In genomic region chr7:29285451-29285807, GRCh38 we compare ENCODE assay signal across 8 cellular contexts.
DNase-seq lines count a peak whose midpoint lies in the region; ATAC-seq and TF ChIP-seq lines count a peak whose summit lies in the region.

No MANE protein-coding gene starts in this region.

- 15 to 40% (median 29%) methylated on average over 4 of the region's 4 CpGs for WGBS in spleen, 5 donors

- peaks cover 42% of the 10 kb centered on the region for H3K27me3 Mint-ChIP-seq in activated CD4-positive, alpha-beta T cell treated with anti-CD3 and anti-CD28 coated beads, Interleukin-2, amount 10 ng/mL, durations not matched to agents 7 days and 5 days
- H3K27me3 Mint-ChIP-seq in stimulated activated naive B cell treated with anti-CD40 and anti-IgM and Interleukin-4, amounts not matched to agents 10 μg/mL and 1 μg/mL and 100 μg/mL, for 72 hours, result peaks cover 12 to 18% of the 10 kb centered on the region in 2 donors
- H3K27me3 Mint-ChIP-seq in GM23338 (ENCODE audit: insufficient read depth, low read depth, poor library complexity), result peaks cover 2% of the 10 kb centered on the region

- ATAC-seq in HG03066 (IDR thresholded peaks at IDR 0.05; ENCODE audit: low read depth, unreplicated experiment), result peak; percentile 46
- ATAC-seq in stimulated activated naive B cell treated with anti-CD40 and anti-IgM and Interleukin-4, amounts not matched to agents 10 μg/mL and 1 μg/mL and 100 μg/mL, for 72 hours (replicated peaks), result peak; percentile 75 to 78
- ATAC-seq in GM23338, result no peak

- H3K9me2 ChIP-seq in GM23338 (ENCODE audit: insufficient read depth), result no peaks in the 10 kb centered on the region

- no peak overlapping the region for H3K9ac ChIP-seq in OCI-LY3 (ENCODE audit: low read length)

- no peaks in the 10 kb centered on the region for H3K79me2 ChIP-seq in OCI-LY3 (ENCODE audit: low read length)
- no peaks in the 10 kb centered on the region for H3K79me2 ChIP-seq in GM23338 (replicated peaks; ENCODE audit: insufficient read depth)

- TF ChIP-seq CTCF in OCI-LY3 (IDR thresholded peaks at IDR 0.05; ENCODE audit: low read depth, low read length) (no peak), cardiac fibroblast (IDR thresholded peaks at IDR 0.05; ENCODE audit: low read depth, low read length) (no peak), GM23338 (conservative IDR thresholded peaks at IDR 0.05; ENCODE audit: low read depth in 2 of 2) (no peak), spleen (IDR thresholded peaks at IDR 0.05 in 8 of 11, conservative IDR thresholded peaks at IDR 0.05 in 3 of 11) (no peak)

- peak overlapping the region; percentile 40 for H3K4me3 ChIP-seq in OCI-LY3 (ENCODE audit: low read length)
- H3K4me3 ChIP-seq in cardiac fibroblast (replicated peaks in 1 of 2; ENCODE audit: low read depth in 2 of 2, low read length in 2 of 2), result no peak overlapping the region
- H3K4me3 ChIP-seq in GM23338, result no peak overlapping the region
- no peak overlapping the region for H3K4me3 ChIP-seq in spleen

- H3K9me3 ChIP-seq in OCI-LY3 (ENCODE audit: insufficient read depth, low read length) (no peaks in the 10 kb centered on the region), spleen (no peaks in the 10 kb centered on the region)

- H3K36me3 ChIP-seq in OCI-LY3 (replicated peaks; ENCODE audit: low read depth, low read length) (no peaks in the 10 kb centered on the region), GM23338 (ENCODE audit: insufficient read depth) (no peaks in the 10 kb centered on the region), spleen (no peaks in the 10 kb centered on the region)

- H3K27me3 ChIP-seq in OCI-LY3 (ENCODE audit: low read depth, low read length) (peaks cover 69% of the 10 kb centered on the region), GM23338 (ENCODE audit: insufficient read depth) (no peaks in the 10 kb centered on the region), spleen (replicated peaks in 1 of 7) (no peaks in the 10 kb centered on the region)

- no peak for TF ChIP-seq POLR2A in spleen (IDR thresholded peaks at IDR 0.05)

- H4K20me1 ChIP-seq in OCI-LY3 (ENCODE audit: insufficient read depth, low read length) (no peaks in the 10 kb centered on the region), GM23338 (replicated peaks; ENCODE audit: insufficient read depth) (no peaks in the 10 kb centered on the region)

- CTCF ChIA-PET in activated CD4-positive, alpha-beta T cell treated with anti-CD3 and anti-CD28 coated beads, Interleukin-2, amount 10 ng/mL, durations not matched to agents 7 days and 5 days (lab: Charles Lee), result no interaction called here

- H3K27ac Mint-ChIP-seq in activated CD4-positive, alpha-beta T cell treated with anti-CD3 and anti-CD28 coated beads, Interleukin-2, amount 10 ng/mL, durations not matched to agents 7 days and 5 days, result no peak overlapping the region
- no peak overlapping the region for H3K27ac Mint-ChIP-seq in stimulated activated naive B cell treated with anti-CD40 and anti-IgM and Interleukin-4, amounts not matched to agents 10 μg/mL and 1 μg/mL and 100 μg/mL, for 72 hours
- no peak overlapping the region for H3K27ac Mint-ChIP-seq in GM23338

- peak overlapping the region; percentile 72 for H3K4me2 ChIP-seq in OCI-LY3 (ENCODE audit: low read length)
- no peak overlapping the region for H3K4me2 ChIP-seq in GM23338

- no peak overlapping the region for H3K4me3 Mint-ChIP-seq in activated CD4-positive, alpha-beta T cell treated with anti-CD3 and anti-CD28 coated beads, Interleukin-2, amount 10 ng/mL, durations not matched to agents 7 days and 5 days
- peak overlapping the region in 1 of 2 donors; percentile 22 for H3K4me3 Mint-ChIP-seq in stimulated activated naive B cell treated with anti-CD40 and anti-IgM and Interleukin-4, amounts not matched to agents 10 μg/mL and 1 μg/mL and 100 μg/mL, for 72 hours
- no peak overlapping the region for H3K4me3 Mint-ChIP-seq in GM23338

- POLR2A ChIA-PET in activated CD4-positive, alpha-beta T cell treated with anti-CD3 and anti-CD28 coated beads, Interleukin-2, amount 10 ng/mL, durations not matched to agents 7 days and 5 days (lab: Charles Lee), result no interaction called here

- H3K9me3 Mint-ChIP-seq in activated CD4-positive, alpha-beta T cell treated with anti-CD3 and anti-CD28 coated beads, Interleukin-2, amount 10 ng/mL, durations not matched to agents 7 days and 5 days, result no peaks in the 10 kb centered on the region
- peaks cover 0 to 4% of the 10 kb centered on the region in 2 donors for H3K9me3 Mint-ChIP-seq in stimulated activated naive B cell treated with anti-CD40 and anti-IgM and Interleukin-4, amounts not matched to agents 10 μg/mL and 1 μg/mL and 100 μg/mL, for 72 hours
- H3K9me3 Mint-ChIP-seq in GM23338, result no peaks in the 10 kb centered on the region

- DNase-seq in activated CD4-positive, alpha-beta T cell treated with anti-CD3 and anti-CD28 coated beads, Interleukin-2, amount 10 ng/mL, durations not matched to agents 7 days and 5 days, result peak; percentile 62
- no peak for DNase-seq in activated CD4-positive, alpha-beta T cell treated with anti-CD3 and anti-CD28 coated beads, Interleukin-2, amount 50 U/mL, for 4 hours
- DNase-seq in cardiac fibroblast (ENCODE audit: low read depth in 2 of 2) (peak; percentile 88 to 92), GM23338 (ENCODE audit: low spot score) (no peak), spleen (no peak)
- DNase-seq in stimulated activated naive B cell treated with anti-CD40 and anti-IgM and Interleukin-4, amounts not matched to agents 10 μg/mL and 1 μg/mL and 100 μg/mL, for 72 hours, result peak; percentile 52

- no peaks in the 10 kb centered on the region for H3K36me3 Mint-ChIP-seq in activated CD4-positive, alpha-beta T cell treated with anti-CD3 and anti-CD28 coated beads, Interleukin-2, amount 10 ng/mL, durations not matched to agents 7 days and 5 days (ENCODE audit: low read depth)
- H3K36me3 Mint-ChIP-seq in stimulated activated naive B cell treated with anti-CD40 and anti-IgM and Interleukin-4, amounts not matched to agents 10 μg/mL and 1 μg/mL and 100 μg/mL, for 72 hours, result no peaks in the 10 kb centered on the region
- no peaks in the 10 kb centered on the region for H3K36me3 Mint-ChIP-seq in GM23338 (ENCODE audit: low read depth)

- intact Hi-C loops in spleen (cut with DNase I; ENCODE audit: low total_unique reads), result no loop called here

- peaks cover 46% of the 10 kb centered on the region for H3K4me1 Mint-ChIP-seq in activated CD4-positive, alpha-beta T cell treated with anti-CD3 and anti-CD28 coated beads, Interleukin-2, amount 10 ng/mL, durations not matched to agents 7 days and 5 days
- H3K4me1 Mint-ChIP-seq in stimulated activated naive B cell treated with anti-CD40 and anti-IgM and Interleukin-4, amounts not matched to agents 10 μg/mL and 1 μg/mL and 100 μg/mL, for 72 hours, result peaks cover 33 to 48% of the 10 kb centered on the region in 2 donors
- peaks cover 29% of the 10 kb centered on the region for H3K4me1 Mint-ChIP-seq in GM23338

- H3K4me1 ChIP-seq in OCI-LY3 (ENCODE audit: low read length), result peaks cover 75% of the 10 kb centered on the region
- H3K4me1 ChIP-seq in GM23338 (ENCODE audit: insufficient read depth), result peaks cover 32% of the 10 kb centered on the region
- H3K4me1 ChIP-seq in spleen, result peaks cover 0 to 49% (median 3%) of the 10 kb centered on the region in 6 donors

- no peaks in the 10 kb centered on the region for H3F3A ChIP-seq in GM23338 (replicated peaks; ENCODE audit: low read depth)

- no peak overlapping the region for H2AFZ ChIP-seq in OCI-LY3 (ENCODE audit: low read depth, low read length)
- no peak overlapping the region for H2AFZ ChIP-seq in GM23338

- no peak overlapping the region for H3K27ac ChIP-seq in OCI-LY3 (ENCODE audit: low read length)
- H3K27ac ChIP-seq in GM23338 (ENCODE audit: low read depth), result no peak overlapping the region
- no peak overlapping the region for H3K27ac ChIP-seq in spleen

TF ChIP-seq in GM23338, 12 proteins besides CTCF, POLR2A, EP300 and RAD21 (continues in another document):
- TF ChIP-seq EZH2phosphoT487 (IDR thresholded peaks at IDR 0.05; ENCODE audit: unreplicated experiment) (no peak), ZNF114 (CRISPR knock-in tag; IDR thresholded peaks at IDR 0.05) (no peak), REST (IDR thresholded peaks at IDR 0.05; ENCODE audit: unreplicated experiment) (no peak), EZH2 (IDR thresholded peaks at IDR 0.05; ENCODE audit: low read depth, unreplicated experiment) (no peak)

Comparison
In these comparisons a context has a peak if more than half of its experiments do, and no peak if none do; other contexts are left out.
1. DNase-seq: peak in activated CD4-positive, alpha-beta T cell treated with anti-CD3 and anti-CD28 coated beads, Interleukin-2, amount 10 ng/mL, durations not matched to agents 7 days and 5 days (single experiment), cardiac fibroblast (2 of 2) and stimulated activated naive B cell treated with anti-CD40 and anti-IgM and Interleukin-4, amounts not matched to agents 10 μg/mL and 1 μg/mL and 100 μg/mL, for 72 hours (single experiment); none in activated CD4-positive, alpha-beta T cell treated with anti-CD3 and anti-CD28 coated beads, Interleukin-2, amount 50 U/mL, for 4 hours (0 of 2), GM23338 (single experiment) and spleen (single experiment).